Comparison of ENCODE assay signal across 21 cellular contexts in the genomic region with DNA sequence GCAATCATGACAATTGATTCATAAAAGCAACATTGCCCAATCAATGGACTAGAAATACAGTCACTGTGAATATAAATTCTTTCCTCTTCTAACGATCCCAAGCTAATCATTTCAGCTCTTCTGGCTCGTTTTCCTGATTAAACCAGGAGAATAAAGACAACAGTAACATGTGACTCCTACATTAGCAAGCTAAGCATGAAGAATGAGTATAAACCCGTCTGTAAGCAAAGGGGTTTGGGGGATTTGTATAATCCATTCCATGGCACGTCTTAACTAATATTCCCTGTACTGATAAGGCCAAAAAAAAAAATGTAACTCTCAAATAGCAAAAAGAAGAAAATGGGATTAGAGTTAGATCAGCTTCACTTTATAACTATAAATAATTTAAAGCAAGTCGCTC. TPM values are rescaled to one million over a fixed set of nuclear protein-coding genes. Genes with fewer than 3 reads are reported as not detected.
A peak's percentile ranks its signal among the peaks of the same experiment; 100 is the strongest.
DNase-seq lines count a peak whose midpoint lies in the region; ATAC-seq, FAIRE-seq and TF ChIP-seq lines count a peak whose summit lies in the region.
"Had no signal": no experiment of that assay in that cellular context is flagged by ENCODE, and none has a peak within 500 bp of the region (broad histone marks: within the 10 kb centered on the region; RNA-seq: fewer than 3 reads in every experiment).

No MANE protein-coding gene starts in this region.

- CTCF ChIA-PET in RWPE1 (lab: Yijun Ruan, JAX) = interaction anchor here (0.6 kb wide), 1 partner anchor 839 kb away, joined by 4 read pairs; no protein-coding TSS in a partner anchor

- H3K9me3 ChIP-seq in esophagus squamous epithelium (no peaks in the 10 kb centered on the region), gastrocnemius medialis (no peaks in the 10 kb centered on the region), right cardiac atrium (ENCODE audit: control insufficient read depth, low read length) (no peaks in the 10 kb centered on the region)
- H3K9me3 ChIP-seq: MG63 had no signal

- in situ Hi-C loops in gastrocnemius medialis (cut with MboI; ENCODE audit: low sequenced_read_pairs in 4 of 4) = no loop called here

- peak; percentile 98 for FAIRE-seq in D721Med (lab: Jason Lieb, UNC)
- FAIRE-seq: A204.1, H54, RCC 7860 had no signal

- no peaks in the 10 kb centered on the region for H3K4me1 Mint-ChIP-seq in immature natural killer cell

- H3K36me3 ChIP-seq in esophagus squamous epithelium = no peaks in the 10 kb centered on the region
- no peaks in the 10 kb centered on the region for H3K36me3 ChIP-seq in gastrocnemius medialis
- H3K36me3 ChIP-seq: MG63 had no signal

- TF ChIP-seq CTCF in D721Med (IDR thresholded peaks at IDR 0.05; ENCODE audit: insufficient read depth, missing control alignments) = no peak
- no peak for TF ChIP-seq CTCF in RWPE1 (conservative IDR thresholded peaks at IDR 0.05; ENCODE audit: low read depth)
- TF ChIP-seq CTCF in esophagus squamous epithelium (IDR thresholded peaks at IDR 0.05) = no peak
- TF ChIP-seq CTCF in gastrocnemius medialis (IDR thresholded peaks at IDR 0.05 in 4 of 5, conservative IDR thresholded peaks at IDR 0.05 in 1 of 5) = no peak

- no peak for TF ChIP-seq POLR2A in esophagus squamous epithelium (IDR thresholded peaks at IDR 0.05)
- no peak for TF ChIP-seq POLR2A in gastrocnemius medialis (IDR thresholded peaks at IDR 0.05)

- peak overlapping the region; percentile 94; the same call in 1 of the 2 replicates for H3K27ac ChIP-seq in RWPE1
- H3K27ac ChIP-seq in esophagus squamous epithelium = peak overlapping the region in 3 of 4 donors; percentile 80 to 87 (median 86)
- peak overlapping the region in 3 of 4 donors; percentile 66 to 75 (median 73) for H3K27ac ChIP-seq in gastrocnemius medialis
- no peak overlapping the region for H3K27ac ChIP-seq in right cardiac atrium (ENCODE audit: low read length)

- H3K27ac Mint-ChIP-seq in immature natural killer cell = no peak overlapping the region
- H3K27ac Mint-ChIP-seq: CD14-positive monocyte had no signal

- H3K9me3 Mint-ChIP-seq in immature natural killer cell = no peaks in the 10 kb centered on the region

- intact Hi-C loops in esophagus squamous epithelium (cut with DNase I) (no loop called here), gastrocnemius medialis (cut with DNase I; ENCODE audit: low total_unique reads) (no loop called here), right cardiac atrium (cut with DNase I) (loop anchor here in 1 of 4 donors (10.0 kb wide), 1 partner anchor 54 kb away; no protein-coding TSS in a partner anchor)

- H3K4me3 Mint-ChIP-seq in immature natural killer cell = no peak overlapping the region
- H3K4me3 Mint-ChIP-seq: CD14-positive monocyte had no signal

- H3K27me3 ChIP-seq in esophagus squamous epithelium (no peaks in the 10 kb centered on the region), gastrocnemius medialis (no peaks in the 10 kb centered on the region), right cardiac atrium (ENCODE audit: control insufficient read depth, insufficient read depth) (no peaks in the 10 kb centered on the region)
- H3K27me3 ChIP-seq: MG63 had no signal

- peaks cover 8 to 72% (median 35%) of the 10 kb centered on the region in 3 donors for H3K4me1 ChIP-seq in esophagus squamous epithelium
- peaks cover 42 to 48% of the 10 kb centered on the region in 2 donors for H3K4me1 ChIP-seq in gastrocnemius medialis
- peaks cover 13% of the 10 kb centered on the region for H3K4me1 ChIP-seq in right cardiac atrium (ENCODE audit: control insufficient read depth, insufficient read depth, low read length)

- H3K27me3 Mint-ChIP-seq in immature natural killer cell (ENCODE audit: low read depth in 3 of 3) = peaks cover 3 to 6% (median 4%) of the 10 kb centered on the region in 3 donors

- ATAC-seq in gastrocnemius medialis = no peak
- no peak for ATAC-seq in right cardiac atrium
- ATAC-seq: Right ventricle myocardium inferior had no signal

- DNase-seq in D721Med (ENCODE audit: insufficient read length, low spot score) (peak; percentile 75), RWPE1 (ENCODE audit: low spot score) (no peak), esophagus squamous epithelium (lab: John Stamatoyannopoulos, UW) (no peak), gastrocnemius medialis (no peak), immature natural killer cell (no peak), right cardiac atrium (no peak), DMS114 treated with DMSO at 0.1 percent for 48 hours (lab: John Stamatoyannopoulos, UW; ENCODE audit: unreplicated experiment) (no peak)
- DNase-seq: DMS79, MG63, NCI-H1092, NCI-H1436 treated with DMSO at 0.1 percent for 48 hours, NCI-H2029, NCI-H2227 treated with DMSO at 0.1 percent for 48 hours, NCI-H510A treated with DMSO at 0.1 percent for 48 hours, NCI-H774, OCI-M1 had no signal

- no peak overlapping the region for H3K4me3 ChIP-seq in esophagus squamous epithelium
- H3K4me3 ChIP-seq in gastrocnemius medialis = no peak overlapping the region
- H3K4me3 ChIP-seq in right cardiac atrium (ENCODE audit: low read length) = no peak overlapping the region
- H3K4me3 ChIP-seq: MG63 had no signal

- POLR2A ChIA-PET in RWPE1 (lab: Yijun Ruan, JAX; ENCODE audit: low non-redundant PET) = no interaction called here

- H3K36me3 Mint-ChIP-seq in immature natural killer cell = no peaks in the 10 kb centered on the region
- H3K36me3 Mint-ChIP-seq: CD14-positive monocyte had no signal

- WGBS in esophagus squamous epithelium, 2 donors = 40 to 52% methylated on average over 5 of the region's 5 CpGs
- WGBS in right cardiac atrium = 75% methylated on average over 5 of the region's 5 CpGs

RNA-seq across cellular contexts. Expression of gene IRF2BP2, which starts 21.6 kb away (rescaled TPM):
- total RNA-seq in esophagus squamous epithelium = 10 to 100 TPM; 52.5 to 66.8 (median 57.6) TPM
- total RNA-seq in gastrocnemius medialis = 10 to 100 TPM; 32.2 to 92.0 (median 52.2) TPM
- 10 to 100 TPM; 19.1 to 28.2 (median 26.4) TPM for polyA plus RNA-seq in immature natural killer cell
- 100 to 1,000 TPM in 3 of 4 donors, 10 to 100 TPM in 1; 92.3 to 123 (median 108) TPM for total RNA-seq in right cardiac atrium
- 69.3 TPM for polyA plus RNA-seq in right cardiac atrium
